Comparison of ENCODE assay signal across 17 cellular contexts in the genomic region with DNA sequence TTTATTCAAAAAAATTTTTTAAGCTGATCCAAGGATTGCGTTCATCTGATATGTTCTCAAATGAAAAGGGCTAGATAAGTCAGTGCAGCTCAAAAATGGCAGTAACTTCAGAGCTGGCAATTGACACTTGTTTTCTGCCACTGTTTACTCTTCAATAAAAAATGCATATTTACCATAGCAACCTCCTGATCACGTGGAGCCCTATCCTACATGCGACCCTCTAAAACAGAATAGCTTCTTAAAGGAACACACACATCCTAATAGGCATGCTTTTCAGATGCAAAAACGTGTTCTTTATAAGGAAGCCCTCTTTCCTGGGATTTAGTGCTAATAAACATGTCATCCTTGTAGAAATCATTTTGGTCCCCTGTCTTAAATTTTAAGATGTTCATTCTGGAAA.
DNase-seq lines count a peak whose midpoint lies in the region; ATAC-seq and TF ChIP-seq lines count a peak whose summit lies in the region.
"Had no signal": no experiment of that assay in that cellular context is flagged by ENCODE, and none has a peak within 500 bp of the region (broad histone marks: within the 10 kb centered on the region; RNA-seq: fewer than 3 reads in every experiment).

No MANE protein-coding gene starts in this region.

- H3K4me1 ChIP-seq in HAP-1 (peaks cover 7% of the 10 kb centered on the region), endodermal cell (ENCODE audit: control insufficient read depth, insufficient read depth, low read length) (no peaks in the 10 kb centered on the region), BE2C (peaks cover 3% of the 10 kb centered on the region; the same call in 1 of the 2 replicates)
- H3K4me1 ChIP-seq: Caco-2 had no signal

- no peak overlapping the region for H3K9ac ChIP-seq in endodermal cell (ENCODE audit: extremely low read depth, low read length, poor library complexity, severe bottlenecking)

- TF ChIP-seq CTCF in endodermal cell (conservative IDR thresholded peaks at IDR 0.05) (no peak), BE2C (IDR thresholded peaks at IDR 0.05; ENCODE audit: low read depth, low read length) (no peak)

- 42 to 49% methylated on average over 4 of the region's 4 CpGs for WGBS in endodermal cell (ENCODE audit: insufficient coverage in 1 of 2, insufficient read length in 1 of 2), 2 experiments

- no peak for ATAC-seq in HG03520 (IDR thresholded peaks at IDR 0.05; ENCODE audit: unreplicated experiment)
- ATAC-seq: K562 had no signal

- H3K36me3 ChIP-seq in HAP-1 (replicated peaks) (no peaks in the 10 kb centered on the region), endodermal cell (ENCODE audit: control insufficient read depth, insufficient read depth, low read length) (no peaks in the 10 kb centered on the region), BE2C (no peaks in the 10 kb centered on the region)

- no peaks in the 10 kb centered on the region for H3K9me3 Mint-ChIP-seq in endodermal cell
- H3K9me3 Mint-ChIP-seq: CD4-positive, alpha-beta T cell; H9 had no signal

- H3K9me3 ChIP-seq in HAP-1 (no peaks in the 10 kb centered on the region), endodermal cell (ENCODE audit: control insufficient read depth, low read length) (no peaks in the 10 kb centered on the region), BE2C (no peaks in the 10 kb centered on the region)
- H3K9me3 ChIP-seq: Caco-2 had no signal

- no peak overlapping the region for H3K27ac ChIP-seq in endodermal cell (ENCODE audit: low read depth, low read length)
- H3K27ac ChIP-seq: C4-2B had no signal

- H3K27me3 ChIP-seq in HAP-1 (ENCODE audit: low read depth) (no peaks in the 10 kb centered on the region), endodermal cell (ENCODE audit: control insufficient read depth, insufficient read depth, low read length, poor library complexity, severe bottlenecking) (no peaks in the 10 kb centered on the region), BE2C (no peaks in the 10 kb centered on the region)

- no peak overlapping the region for H3K4me3 Mint-ChIP-seq in endodermal cell
- H3K4me3 Mint-ChIP-seq: CD4-positive, alpha-beta T cell; H9 had no signal

- H3K4me1 Mint-ChIP-seq in endodermal cell: peaks cover 4% of the 10 kb centered on the region

- in situ Hi-C loops in HAP-1 (cut with MboI; ENCODE audit: low sequenced_read_pairs): no loop called here

- no peak overlapping the region for H3K27ac Mint-ChIP-seq in endodermal cell
- H3K27ac Mint-ChIP-seq: CD4-positive, alpha-beta T cell had no signal

- H3K27me3 Mint-ChIP-seq in endodermal cell (ENCODE audit: insufficient read depth): no peaks in the 10 kb centered on the region
- H3K27me3 Mint-ChIP-seq: CD4-positive, alpha-beta T cell had no signal

- H3K4me3 ChIP-seq in HAP-1 (no peak overlapping the region), endodermal cell (ENCODE audit: low read length) (no peak overlapping the region), BE2C (ENCODE audit: low read depth, low read length) (no peak overlapping the region)
- H3K4me3 ChIP-seq: K562 had no signal

- DNase-seq in DMS79 treated with DMSO at 0.1 percent for 48 hours (lab: John Stamatoyannopoulos, UW) (peak; percentile 18), HAP-1 (ENCODE audit: low spot score in 2 of 2) (peak; percentile 30 to 72), NCI-H748 (lab: John Stamatoyannopoulos, UW; ENCODE audit: unreplicated experiment) (peak; percentile 54), endodermal cell (peak; percentile 5), NCI-H345 treated with DMSO at 0.1 percent for 48 hours (lab: John Stamatoyannopoulos, UW; ENCODE audit: unreplicated experiment) (no peak), medulla oblongata (ENCODE audit: extremely low spot score) (no peak), BE2C (no peak)
- DNase-seq: ACHN; Caco-2; CD4-positive, alpha-beta T cell; GF-D8; GOT3; H9; IMR-90 had no signal

- H3K36me3 Mint-ChIP-seq in endodermal cell (ENCODE audit: low read depth): no peaks in the 10 kb centered on the region

Comparison
In these comparisons a context has a peak if more than half of its experiments do, and no peak if none do; other contexts are left out.
1. DNase-seq: peak in DMS79 treated with DMSO at 0.1 percent for 48 hours (single experiment), HAP-1 (2 of 2), NCI-H748 (single experiment) and endodermal cell (single experiment); none in NCI-H345 treated with DMSO at 0.1 percent for 48 hours (single experiment), medulla oblongata (single experiment) and BE2C (single experiment).